In genomic region chr6:53064726-53065265, GRCh38 we compare ENCODE assay signal across 8 cellular contexts. TPM values are rescaled to one million over a fixed set of nuclear protein-coding genes. Genes with fewer than 3 reads are reported as not detected.
DNase-seq lines count a peak whose midpoint lies in the region.

No MANE protein-coding gene starts in this region.

- peaks cover 3% of the 10 kb centered on the region for H3K36me3 Mint-ChIP-seq in activated T-helper 1 cell treated with anti-CD3 and anti-CD28 coated beads, Interleukin-12 subunit alpha, Interleukin-12 subunit beta, Interleukin-2, Interleukin-4 antibody, amounts not matched to agents 30 ng/mL and 10 ng/mL and 1 ng/mL, durations not matched to agents 14 hours and 24 hours and 36 hours (ENCODE audit: low read depth)

- DNase-seq in DMS79 treated with DMSO at 0.1 percent for 48 hours (lab: John Stamatoyannopoulos, UW) (peak; percentile 91), GOT3 (lab: John Stamatoyannopoulos, UW) (peak; percentile 83), LHCN-M2 (ENCODE audit: low read depth) (peak; percentile 96), RKO (ENCODE audit: low spot score) (peak; percentile 98), fibroblast of gingiva (ENCODE audit: low read depth) (peak; percentile 96), myocyte (ENCODE audit: low read depth) (peak; percentile 99)
- peak; percentile 94 for DNase-seq in activated T-helper 1 cell treated with anti-CD3 and anti-CD28 coated beads, Interleukin-12 subunit alpha, Interleukin-12 subunit beta, Interleukin-2, Interleukin-4 antibody, amounts not matched to agents 30 ng/mL and 10 ng/mL and 1 ng/mL, durations not matched to agents 14 hours and 24 hours and 36 hours (ENCODE audit: low spot score)
- peak; percentile 76 for DNase-seq in stimulated activated CD8-positive, alpha-beta memory T cell treated with anti-CD3 and anti-CD28 coated beads, Interleukin-7, amount 100 ng/mL, for 24 hours (ENCODE audit: low read depth)

- intact Hi-C loops in activated T-helper 1 cell treated with anti-CD3 and anti-CD28 coated beads, Interleukin-12 subunit alpha, Interleukin-12 subunit beta, Interleukin-2, Interleukin-4 antibody, amounts not matched to agents 30 ng/mL and 10 ng/mL and 1 ng/mL, durations not matched to agents 14 hours and 24 hours and 36 hours (cut with micrococcal nuclease), result loop anchor here (1.0 to 5.0 kb wide), 6 partner anchors 69 to 780 kb away; partner anchors contain the start of genes EFHC1, GSTA4 and MCM3

- H3K9me3 Mint-ChIP-seq in activated T-helper 1 cell treated with anti-CD3 and anti-CD28 coated beads, Interleukin-12 subunit alpha, Interleukin-12 subunit beta, Interleukin-2, Interleukin-4 antibody, amounts not matched to agents 30 ng/mL and 10 ng/mL and 1 ng/mL, durations not matched to agents 14 hours and 24 hours and 36 hours, result no peaks in the 10 kb centered on the region

- peaks cover 45% of the 10 kb centered on the region for H3K4me1 Mint-ChIP-seq in activated T-helper 1 cell treated with anti-CD3 and anti-CD28 coated beads, Interleukin-12 subunit alpha, Interleukin-12 subunit beta, Interleukin-2, Interleukin-4 antibody, amounts not matched to agents 30 ng/mL and 10 ng/mL and 1 ng/mL, durations not matched to agents 14 hours and 24 hours and 36 hours (ENCODE audit: low read depth)

- H3K4me3 Mint-ChIP-seq in activated T-helper 1 cell treated with anti-CD3 and anti-CD28 coated beads, Interleukin-12 subunit alpha, Interleukin-12 subunit beta, Interleukin-2, Interleukin-4 antibody, amounts not matched to agents 30 ng/mL and 10 ng/mL and 1 ng/mL, durations not matched to agents 14 hours and 24 hours and 36 hours, result peak overlapping the region; percentile 99

- peak overlapping the region; percentile 99 for H3K27ac Mint-ChIP-seq in activated T-helper 1 cell treated with anti-CD3 and anti-CD28 coated beads, Interleukin-12 subunit alpha, Interleukin-12 subunit beta, Interleukin-2, Interleukin-4 antibody, amounts not matched to agents 30 ng/mL and 10 ng/mL and 1 ng/mL, durations not matched to agents 14 hours and 24 hours and 36 hours

- peaks cover 2% of the 10 kb centered on the region for H3K27me3 Mint-ChIP-seq in activated T-helper 1 cell treated with anti-CD3 and anti-CD28 coated beads, Interleukin-12 subunit alpha, Interleukin-12 subunit beta, Interleukin-2, Interleukin-4 antibody, amounts not matched to agents 30 ng/mL and 10 ng/mL and 1 ng/mL, durations not matched to agents 14 hours and 24 hours and 36 hours (ENCODE audit: insufficient read depth)

RNA-seq across cellular contexts. Expression of gene FBXO9, which starts 0.4 kb away (rescaled TPM):
- 27.8 and 33.5 TPM in 2 replicates for total RNA-seq in LHCN-M2 (2014; rRNA removed)
- polyA plus RNA-seq in LHCN-M2 (2012), result 38.0 TPM
- total RNA-seq in activated T-helper 1 cell treated with anti-CD3 and anti-CD28 coated beads, Interleukin-12 subunit alpha, Interleukin-12 subunit beta, Interleukin-2, Interleukin-4 antibody, amounts not matched to agents 30 ng/mL and 10 ng/mL and 1 ng/mL, durations not matched to agents 14 hours and 24 hours and 36 hours, result 67.3 and 73.2 TPM in 2 replicates
- total RNA-seq in myocyte, result 39.8 and 46.2 TPM in 2 replicates
- polyA plus RNA-seq in myocyte (2012), result 64.6 TPM

RNA-seq across cellular contexts. Expression of gene CILK1, which starts 3.2 kb away (rescaled TPM):
- total RNA-seq in LHCN-M2 (2014; rRNA removed) (16.7 and 17.3 TPM in 2 replicates), myocyte (7.2 and 8.2 TPM in 2 replicates)
- 6.6 TPM for polyA plus RNA-seq in LHCN-M2 (2012)
- 11.7 and 12.5 TPM in 2 replicates for total RNA-seq in activated T-helper 1 cell treated with anti-CD3 and anti-CD28 coated beads, Interleukin-12 subunit alpha, Interleukin-12 subunit beta, Interleukin-2, Interleukin-4 antibody, amounts not matched to agents 30 ng/mL and 10 ng/mL and 1 ng/mL, durations not matched to agents 14 hours and 24 hours and 36 hours
- polyA plus RNA-seq in myocyte (2012), result 5.5 TPM

Comparison
In these comparisons a context has a peak if more than half of its experiments do, and no peak if none do; other contexts are left out.
1. Peak in every context shown above with its lines: DNase-seq.